Comparison of ENCODE assay signal across 13 cellular contexts in the genomic region with DNA sequence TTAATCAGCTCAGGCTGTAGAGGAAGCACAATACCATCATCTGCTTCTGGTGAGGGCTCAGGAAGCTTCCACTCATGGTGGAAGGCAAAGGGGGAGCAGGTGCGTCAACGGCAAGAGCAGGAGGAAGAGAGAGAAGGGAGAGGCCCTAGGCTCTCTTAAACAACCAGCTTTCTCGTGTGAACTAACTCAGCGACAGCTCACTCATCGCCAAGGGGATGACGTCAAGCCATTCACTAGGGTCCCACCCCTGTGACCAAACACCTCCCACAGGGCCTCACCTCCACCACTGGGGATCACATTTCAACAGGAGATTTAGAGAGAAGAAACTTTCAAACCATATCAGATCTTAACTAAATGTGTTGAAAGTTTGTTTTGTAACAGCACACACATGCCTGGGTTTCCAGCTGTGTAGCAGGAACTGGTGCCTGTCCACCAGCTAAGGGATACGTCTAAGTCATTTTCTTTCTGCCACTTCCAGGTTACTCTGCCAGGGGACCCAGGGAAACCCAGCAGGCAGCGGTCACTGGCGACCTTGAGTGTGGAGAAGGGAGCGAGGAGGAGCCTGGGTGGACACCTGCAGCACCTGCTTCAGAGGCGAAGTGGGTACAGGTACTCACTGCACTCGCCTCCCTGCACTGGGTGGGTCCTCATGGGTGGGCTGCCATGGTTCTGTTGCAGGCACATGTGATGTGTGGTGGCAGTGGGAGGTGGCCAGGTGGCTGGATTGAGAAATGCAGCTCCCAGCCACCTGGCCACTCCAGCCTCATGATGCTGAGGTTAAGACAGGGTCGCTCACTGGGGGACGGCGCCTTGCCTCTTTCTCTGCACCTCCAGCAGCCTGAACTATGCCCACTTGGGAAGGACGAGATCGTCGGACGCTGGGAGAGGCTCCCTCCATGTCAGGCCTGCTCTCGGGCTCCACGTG. TPM values are rescaled to one million over a fixed set of nuclear protein-coding genes. Genes with fewer than 3 reads are reported as not detected.
DNase-seq lines count a peak whose midpoint lies in the region; ATAC-seq and TF ChIP-seq lines count a peak whose summit lies in the region.
"Had no signal": no experiment of that assay in that cellular context is flagged by ENCODE, and none has a peak within 500 bp of the region (broad histone marks: within the 10 kb centered on the region; RNA-seq: fewer than 3 reads in every experiment).

No MANE protein-coding gene starts in this region.

- H3K9me3 ChIP-seq in mesenchymal stem cell (ENCODE audit: control insufficient read depth, low read length): peaks cover 15% of the 10 kb centered on the region
- H3K9me3 ChIP-seq: upper lobe of left lung had no signal

- no peak overlapping the region for H3K27ac Mint-ChIP-seq in GM23338
- H3K27ac Mint-ChIP-seq in immature natural killer cell: no peak overlapping the region
- H3K27ac Mint-ChIP-seq: natural killer cell treated with Interleukin-12 subunit alpha and Interleukin-12 subunit beta and Interleukin-15 and Interleukin-18, amount 100 ng/mL, for 72 hours had no signal

- H3K4me3 Mint-ChIP-seq in GM23338: no peak overlapping the region
- no peak overlapping the region for H3K4me3 Mint-ChIP-seq in immature natural killer cell
- H3K4me3 Mint-ChIP-seq: natural killer cell treated with Interleukin-12 subunit alpha and Interleukin-12 subunit beta and Interleukin-15 and Interleukin-18, amount 100 ng/mL, for 72 hours had no signal

- H3K27ac ChIP-seq in GM23338 (ENCODE audit: low read depth): no peak overlapping the region
- H3K27ac ChIP-seq in brain microvascular endothelial cell: no peak overlapping the region
- H3K27ac ChIP-seq in mesenchymal stem cell (ENCODE audit: low read length, poor library complexity, severe bottlenecking): no peak overlapping the region
- H3K27ac ChIP-seq: dorsolateral prefrontal cortex had no signal

- DNase-seq in Caki2 (ENCODE audit: low read depth) (peak; percentile 18), GM23338 (ENCODE audit: low spot score) (no peak), brain microvascular endothelial cell (peak; percentile 13), mesenchymal stem cell (peak; percentile 19), HPDE6-E6E7 (ENCODE audit: extremely low spot score) (no peak), immature natural killer cell (no peak)
- DNase-seq in central memory CD4-positive, alpha-beta T cell: no peak
- DNase-seq: Karpas-422; NK-92 treated with Interleukin-12 subunit alpha and Interleukin-12 subunit beta, amount 100 ng/mL, for 24 hours; T1000 had no signal

- no peak overlapping the region for H3K4me2 ChIP-seq in GM23338
- H3K4me2 ChIP-seq in mesenchymal stem cell (ENCODE audit: low read length, poor library complexity, severe bottlenecking): no peak overlapping the region

- H3K36me3 Mint-ChIP-seq in GM23338 (ENCODE audit: low read depth): peaks cover 2% of the 10 kb centered on the region; the same call in 1 of the 3 replicates
- H3K36me3 Mint-ChIP-seq in immature natural killer cell: peaks cover 0 to 3% (median 0%) of the 10 kb centered on the region in 3 donors
- H3K36me3 Mint-ChIP-seq: natural killer cell treated with Interleukin-12 subunit alpha and Interleukin-12 subunit beta and Interleukin-15 and Interleukin-18, amount 100 ng/mL, for 72 hours had no signal

- no peaks in the 10 kb centered on the region for H3K27me3 ChIP-seq in GM23338 (ENCODE audit: insufficient read depth)
- no peaks in the 10 kb centered on the region for H3K27me3 ChIP-seq in brain microvascular endothelial cell (replicated peaks)
- peaks cover 0 to 17% of the 10 kb centered on the region in 2 experiments for H3K27me3 ChIP-seq in mesenchymal stem cell (ENCODE audit: control insufficient read depth in 1 of 2, insufficient read depth in 1 of 2, low read length in 2 of 2)
- H3K27me3 ChIP-seq: dorsolateral prefrontal cortex, upper lobe of left lung had no signal

- in situ Hi-C loops in Caki2 (cut with HindIII; ENCODE audit: low pct_unique_long_range_greater_than_20kb, low sequenced_read_pairs): no loop called here
- in situ Hi-C loops in brain microvascular endothelial cell (cut with HindIII; ENCODE audit: low pct_ligation_motif_present, low sequenced_read_pairs): no loop called here

- H3K9me2 ChIP-seq in GM23338 (ENCODE audit: insufficient read depth): no peaks in the 10 kb centered on the region

- H2AK5ac ChIP-seq in mesenchymal stem cell (ENCODE audit: low read length, severe bottlenecking): no peak overlapping the region

- 80% methylated on average over 16 of the region's 21 CpGs for WGBS in mesenchymal stem cell

- H3K79me2 ChIP-seq in GM23338 (replicated peaks; ENCODE audit: insufficient read depth): no peaks in the 10 kb centered on the region

- no peak overlapping the region for H2BK12ac ChIP-seq in mesenchymal stem cell (ENCODE audit: low read length in 2 of 2)

- H3K14ac ChIP-seq in mesenchymal stem cell (ENCODE audit: low read length in 2 of 2): no peak overlapping the region

- H3K36me3 ChIP-seq in GM23338 (ENCODE audit: insufficient read depth): no peaks in the 10 kb centered on the region
- no peaks in the 10 kb centered on the region for H3K36me3 ChIP-seq in brain microvascular endothelial cell (replicated peaks)
- H3K36me3 ChIP-seq in mesenchymal stem cell (ENCODE audit: control insufficient read depth in 1 of 2, insufficient read depth in 2 of 2, low read depth in 1 of 2, low read length in 2 of 2): no peaks in the 10 kb centered on the region
- H3K36me3 ChIP-seq: upper lobe of left lung had no signal

- peak; percentile 33 for ATAC-seq in GM23338
- ATAC-seq: natural killer cell treated with Interleukin-12 subunit alpha and Interleukin-12 subunit beta and Interleukin-15 and Interleukin-18, amount 100 ng/mL, for 72 hours had no signal

- TF ChIP-seq CTCF in GM23338 (conservative IDR thresholded peaks at IDR 0.05; ENCODE audit: low read depth in 2 of 2) (no peak), brain microvascular endothelial cell (IDR thresholded peaks at IDR 0.05; ENCODE audit: low read depth, low read length, missing control alignments) (no peak)

- H4K8ac ChIP-seq in mesenchymal stem cell (ENCODE audit: low read length): no peak overlapping the region

- H3K4me1 Mint-ChIP-seq in GM23338: no peaks in the 10 kb centered on the region
- no peaks in the 10 kb centered on the region for H3K4me1 Mint-ChIP-seq in immature natural killer cell

- no peak overlapping the region for H3K18ac ChIP-seq in mesenchymal stem cell (ENCODE audit: low read depth in 1 of 2, low read length in 2 of 2)

- H3K23ac ChIP-seq in mesenchymal stem cell (ENCODE audit: low read length in 2 of 2): no peak overlapping the region

- no peak overlapping the region for H2BK120ac ChIP-seq in mesenchymal stem cell (ENCODE audit: low read depth, low read length)

- no peak overlapping the region for H2AFZ ChIP-seq in GM23338
- no peak overlapping the region for H2AFZ ChIP-seq in mesenchymal stem cell (ENCODE audit: low read depth, low read length)

- no peak overlapping the region for H2BK5ac ChIP-seq in mesenchymal stem cell (ENCODE audit: low read depth, low read length, poor library complexity, severe bottlenecking)

- H3K4me3 ChIP-seq in GM23338 (no peak overlapping the region), brain microvascular endothelial cell (ENCODE audit: low read depth, low read length) (no peak overlapping the region), mesenchymal stem cell (ENCODE audit: insufficient read depth in 1 of 2, low read depth in 1 of 2, low read length in 2 of 2) (no peak overlapping the region)
- H3K4me3 ChIP-seq: dorsolateral prefrontal cortex, upper lobe of left lung had no signal

- no peak overlapping the region for H3K4ac ChIP-seq in mesenchymal stem cell (ENCODE audit: low read depth in 1 of 2, low read length in 2 of 2)

- H3K4me1 ChIP-seq in GM23338 (ENCODE audit: insufficient read depth) (no peaks in the 10 kb centered on the region), mesenchymal stem cell (ENCODE audit: control insufficient read depth, insufficient read depth, low read depth, low read length) (no peaks in the 10 kb centered on the region)
- H3K4me1 ChIP-seq: upper lobe of left lung had no signal

- peaks cover 31% of the 10 kb centered on the region for H3K9me3 Mint-ChIP-seq in GM23338
- peaks cover 0 to 8% (median 1%) of the 10 kb centered on the region in 6 donors for H3K9me3 Mint-ChIP-seq in immature natural killer cell
- H3K9me3 Mint-ChIP-seq: natural killer cell treated with Interleukin-12 subunit alpha and Interleukin-12 subunit beta and Interleukin-15 and Interleukin-18, amount 100 ng/mL, for 72 hours had no signal

- no peaks in the 10 kb centered on the region for H3K79me1 ChIP-seq in mesenchymal stem cell (replicated peaks; ENCODE audit: low read length, poor library complexity, severe bottlenecking)

- H4K20me1 ChIP-seq in GM23338 (replicated peaks; ENCODE audit: insufficient read depth): no peaks in the 10 kb centered on the region

- no peaks in the 10 kb centered on the region for H3F3A ChIP-seq in GM23338 (replicated peaks; ENCODE audit: low read depth)

- peaks cover 6% of the 10 kb centered on the region for H3K27me3 Mint-ChIP-seq in GM23338 (ENCODE audit: insufficient read depth, low read depth, poor library complexity)
- H3K27me3 Mint-ChIP-seq in immature natural killer cell (ENCODE audit: low read depth in 3 of 3): peaks cover 0 to 4% (median 0%) of the 10 kb centered on the region in 3 donors

- no peak overlapping the region for H4K91ac ChIP-seq in mesenchymal stem cell (ENCODE audit: low read length)

- H3K9ac ChIP-seq in mesenchymal stem cell (ENCODE audit: low read length): no peak overlapping the region

- no peak overlapping the region for H2BK15ac ChIP-seq in mesenchymal stem cell (ENCODE audit: low read depth, poor library complexity, severe bottlenecking)

TF ChIP-seq in GM23338, 12 proteins besides CTCF, POLR2A, EP300 and RAD21:
- TF ChIP-seq EZH2 (IDR thresholded peaks at IDR 0.05; ENCODE audit: low read depth, unreplicated experiment): no peak
- TF ChIP-seq STAT1 (IDR thresholded peaks at IDR 0.05; ENCODE audit: unreplicated experiment): no peak
- no peak for TF ChIP-seq JUNB (IDR thresholded peaks at IDR 0.05; ENCODE audit: unreplicated experiment)
- TF ChIP-seq CREB1 (CRISPR knock-in tag; IDR thresholded peaks at IDR 0.05; ENCODE audit: low read depth): no peak

RNA-seq across cellular contexts. Expression of a gene that starts 8.4 kb away (rescaled TPM):
- total RNA-seq in Caki2 (2014; rRNA removed; shearing (Covaris generic); ENCODE audit: low replicate concordance): 117 and 134 TPM in 2 replicates
- 46.2 and 56.9 TPM in 2 replicates for total RNA-seq in GM23338 (2014; rRNA removed; shearing (Covaris generic))
- polyA plus RNA-seq in GM23338 (2016; fragmentation: Nextera tagmentation; extraction: Ambion mirVana) (9.0 and 10.8 TPM in 2 replicates), immature natural killer cell (not detected)
- 65.7 TPM for polyA plus RNA-seq in mesenchymal stem cell (2013, experiment 1 of 2)
- polyA plus RNA-seq in mesenchymal stem cell (2013, experiment 2 of 2): 65.6 TPM

Comparison
In these comparisons a context has a peak if more than half of its experiments do, and no peak if none do; other contexts are left out.
1. DNase-seq: peak in Caki2 (single experiment), brain microvascular endothelial cell (single experiment) and mesenchymal stem cell (single experiment); none in GM23338 (single experiment), HPDE6-E6E7 (single experiment), immature natural killer cell (0 of 3) and central memory CD4-positive, alpha-beta T cell (single experiment).